ENCODE assay signal across 24 cellular contexts in the genomic region with DNA sequence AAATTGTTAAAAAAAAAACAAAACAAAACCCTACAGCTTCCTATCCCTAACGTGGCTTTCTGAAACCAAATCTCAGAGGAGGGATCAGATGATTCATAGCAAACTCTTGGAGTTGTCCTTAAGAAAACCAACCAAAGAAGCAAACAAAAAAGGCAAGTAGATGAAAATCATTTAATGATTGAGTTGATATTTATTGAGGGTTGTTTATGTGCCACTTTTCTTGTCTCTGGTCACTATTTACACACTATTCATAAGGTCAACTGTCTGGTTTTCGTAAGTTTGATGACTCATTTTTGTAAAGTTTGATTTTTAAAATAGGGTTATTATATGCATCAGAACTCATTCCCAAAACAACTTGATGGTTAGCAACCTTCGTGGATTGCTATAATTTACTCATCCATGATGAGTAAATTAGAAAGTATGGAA.
DNase-seq lines count a peak whose midpoint lies in the region; ATAC-seq lines count a peak whose summit lies in the region.
"Had no signal": no experiment of that assay in that cellular context is flagged by ENCODE, and none has a peak within 500 bp of the region (broad histone marks: within the 10 kb centered on the region; RNA-seq: fewer than 3 reads in every experiment).

No MANE protein-coding gene starts in this region.

- no peak overlapping the region for H3K4me3 ChIP-seq in adipocyte (ENCODE audit: low read length)
- no peak overlapping the region for H3K4me3 ChIP-seq in skeletal muscle cell (ENCODE audit: low read depth, low read length)
- H3K4me3 ChIP-seq: hepatocyte, sigmoid colon, SK-N-MC, tibial artery had no signal

- H3K27me3 ChIP-seq in adipocyte (replicated peaks; ENCODE audit: control insufficient read depth, insufficient read depth, low read length), result no peaks in the 10 kb centered on the region
- H3K27me3 ChIP-seq: hepatocyte, sigmoid colon, tibial artery had no signal

- H3K36me3 ChIP-seq in adipocyte (ENCODE audit: control insufficient read depth, insufficient read depth, low read length, severe bottlenecking), result no peaks in the 10 kb centered on the region
- H3K36me3 ChIP-seq: sigmoid colon, tibial artery had no signal

- H3K9me3 ChIP-seq in adipocyte (ENCODE audit: control insufficient read depth, low read length), result no peaks in the 10 kb centered on the region
- H3K9me3 ChIP-seq: sigmoid colon, tibial artery had no signal

- ATAC-seq in GM19463 (IDR thresholded peaks at IDR 0.05; ENCODE audit: unreplicated experiment), result no peak
- ATAC-seq: activated CD8-positive, alpha-beta T cell treated with anti-CD3 and anti-CD28 coated beads for 36 hours had no signal

- no peak overlapping the region for H3K9ac ChIP-seq in adipocyte (ENCODE audit: low read length)

- DNase-seq in HT1080 (ENCODE audit: low read depth) (peak; percentile 23), adipocyte (ENCODE audit: low read depth) (peak; percentile 22), fibroblast of peridontal ligament (ENCODE audit: extremely low read depth) (peak; percentile 38), skeletal muscle cell (ENCODE audit: low read depth) (peak; percentile 15), NCI-H2171 treated with DMSO at 0.1 percent for 48 hours (lab: John Stamatoyannopoulos, UW) (no peak)
- DNase-seq in activated CD8-positive, alpha-beta memory T cell treated with anti-CD3 and anti-CD28 coated beads for 24 hours, result no peak
- DNase-seq: activated CD4-positive, CD25-positive, alpha-beta regulatory T cell; activated CD8-positive, alpha-beta T cell treated with anti-CD3 and anti-CD28 coated beads for 36 hours; activated naive CD4-positive, alpha-beta T cell treated with Interleukin-2 at 50 U/mL for 16 hours; activated T-cell treated with anti-CD3 and anti-CD28 coated beads, Interleukin-2, amount 50 U/mL, for 1 hour; endodermal cell; H9; KG1; NCI-H2029; NCI-H446 treated with DMSO at 0.1 percent for 48 hours; nephron progenitor cell; sigmoid colon; stimulated activated CD4-positive, alpha-beta T cell treated with anti-CD3 and anti-CD28 coated beads, Interleukin-2, amount 100 ng/mL, for 24 hours; stimulated activated naive CD4-positive, alpha-beta T cell; T-helper 9 cell; tibial artery had no signal

- H3K4me1 ChIP-seq in adipocyte (ENCODE audit: control insufficient read depth, insufficient read depth, low read length), result no peaks in the 10 kb centered on the region
- H3K4me1 ChIP-seq: sigmoid colon had no signal

Comparison
In these comparisons a context has a peak if more than half of its experiments do, and no peak if none do; other contexts are left out.
1. DNase-seq: peak in HT1080 (single experiment), adipocyte (single experiment), fibroblast of peridontal ligament (single experiment) and skeletal muscle cell (single experiment); none in activated CD8-positive, alpha-beta memory T cell treated with anti-CD3 and anti-CD28 coated beads for 24 hours (single experiment) and NCI-H2171 treated with DMSO at 0.1 percent for 48 hours (single experiment).